24 cellular contexts compared by ENCODE assay signal in genomic region chr14:53921027-53921426, GRCh38. TPM values are rescaled to one million over a fixed set of nuclear protein-coding genes. Genes with fewer than 3 reads are reported as not detected.
"Had no signal": no experiment of that assay in that cellular context is flagged by ENCODE, and none has a peak within 500 bp of the region (broad histone marks: within the 10 kb centered on the region; RNA-seq: fewer than 3 reads in every experiment).

No MANE protein-coding gene starts in this region.

- H3K9me3 ChIP-seq: adrenal gland, breast epithelium, esophagus squamous epithelium, tibial artery, uterus had no signal

- H3K9me3 Mint-ChIP-seq: activated CD4-positive, alpha-beta memory T cell treated with anti-CD3 and anti-CD28 coated beads for 36 hours; activated T-helper 1 cell treated with anti-CD3 and anti-CD28 coated beads, Interleukin-12 subunit alpha, Interleukin-12 subunit beta, Interleukin-2, Interleukin-4 antibody, amounts not matched to agents 30 ng/mL and 10 ng/mL and 1 ng/mL, durations not matched to agents 14 hours and 24 hours and 36 hours; nephron had no signal

- H3K4me3 ChIP-seq: adrenal gland, breast epithelium, esophagus squamous epithelium, lung, tibial artery, uterus had no signal

- H3K4me1 ChIP-seq: adrenal gland, breast epithelium, tibial artery, uterus had no signal

- H3K27me3 ChIP-seq: breast epithelium, esophagus squamous epithelium, tibial artery, uterus had no signal

- H3K27ac Mint-ChIP-seq: activated CD4-positive, alpha-beta memory T cell treated with anti-CD3 and anti-CD28 coated beads for 36 hours; activated naive CD4-positive, alpha-beta T cell treated with anti-CD3 and anti-CD28 coated beads, Interleukin-2, amount 50 U/mL, for 72 hours; activated T-helper 1 cell treated with anti-CD3 and anti-CD28 coated beads, Interleukin-12 subunit alpha, Interleukin-12 subunit beta, Interleukin-2, Interleukin-4 antibody, amounts not matched to agents 30 ng/mL and 10 ng/mL and 1 ng/mL, durations not matched to agents 14 hours and 24 hours and 36 hours; nephron had no signal

- H3K4me3 Mint-ChIP-seq: activated CD4-positive, alpha-beta memory T cell treated with anti-CD3 and anti-CD28 coated beads for 36 hours; activated T-helper 1 cell treated with anti-CD3 and anti-CD28 coated beads, Interleukin-12 subunit alpha, Interleukin-12 subunit beta, Interleukin-2, Interleukin-4 antibody, amounts not matched to agents 30 ng/mL and 10 ng/mL and 1 ng/mL, durations not matched to agents 14 hours and 24 hours and 36 hours; nephron had no signal

- H3K36me3 ChIP-seq: adrenal gland, breast epithelium, esophagus squamous epithelium, tibial artery, uterus, WERI-Rb-1 had no signal

- ATAC-seq: activated naive CD4-positive, alpha-beta T cell treated with anti-CD3 and anti-CD28 coated beads, Interleukin-2, amount 50 U/mL, for 72 hours; left lobe of liver had no signal

- H3K27ac ChIP-seq: adrenal gland, breast epithelium, tibial artery, uterus, WERI-Rb-1 had no signal

- H3K36me3 Mint-ChIP-seq: activated CD4-positive, alpha-beta memory T cell treated with anti-CD3 and anti-CD28 coated beads for 36 hours; activated naive CD4-positive, alpha-beta T cell treated with anti-CD3 and anti-CD28 coated beads, Interleukin-2, amount 50 U/mL, for 72 hours had no signal

- DNase-seq: activated CD4-positive, alpha-beta memory T cell treated with anti-CD3 and anti-CD28 coated beads for 36 hours; activated gamma-delta T cell treated with Interleukin-2 at 50 U/mL for 16 hours; activated T-cell treated with anti-CD3 and anti-CD28 coated beads for 4 hours; adrenal gland; cerebellar nuclear complex; effector CD4-positive, alpha-beta T cell; esophagus squamous epithelium; kidney; midbrain; stimulated activated CD4-positive, alpha-beta T cell treated with anti-CD3 and anti-CD28 coated beads, Interleukin-12 subunit alpha, Interleukin-12 subunit beta, amount 100 ng/mL, for 4 hours; stimulated activated CD4-positive, alpha-beta T cell treated with anti-CD3 and anti-CD28 coated beads, Interleukin-1b, Interleukin-23, amount 100 ng/mL, for 48 hours; stimulated activated CD8-positive, alpha-beta memory T cell treated with anti-CD3 and anti-CD28 coated beads, Interleukin-4, amount 100 ng/mL, for 48 hours; stimulated activated naive CD4-positive, alpha-beta T cell treated with Interleukin-2 at 50 U/mL for 16 hours; substantia nigra; T-helper 2 cell; tibial artery; uterus; WERI-Rb-1 had no signal

RNA-seq across cellular contexts. Expression of gene BMP4, which starts 35.6 kb away (rescaled TPM):
- total RNA-seq: activated naive CD4-positive, alpha-beta T cell treated with anti-CD3 and anti-CD28 coated beads, Interleukin-2, amount 50 U/mL, for 72 hours; activated T-helper 1 cell treated with anti-CD3 and anti-CD28 coated beads, Interleukin-12 subunit alpha, Interleukin-12 subunit beta, Interleukin-2, Interleukin-4 antibody, amounts not matched to agents 30 ng/mL and 10 ng/mL and 1 ng/mL, durations not matched to agents 14 hours and 24 hours and 36 hours had no signal
